Comparison of ENCODE assay signal across 16 cellular contexts in genomic region chrX:9656277-9656676, GRCh38.
DNase-seq lines count a peak whose midpoint lies in the region; ATAC-seq and TF ChIP-seq lines count a peak whose summit lies in the region.
"Had no signal": no experiment of that assay in that cellular context is flagged by ENCODE, and none has a peak within 500 bp of the region (broad histone marks: within the 10 kb centered on the region; RNA-seq: fewer than 3 reads in every experiment).

No MANE protein-coding gene starts in this region.

- H3K79me2 ChIP-seq in mesendoderm (ENCODE audit: control insufficient read depth, insufficient read depth, low read length): no peaks in the 10 kb centered on the region

- H3K18ac ChIP-seq in mesenchymal stem cell (ENCODE audit: low read depth in 1 of 2, low read length in 2 of 2) (no peak overlapping the region), mesendoderm (ENCODE audit: low read length) (no peak overlapping the region)

- H3K4me1 ChIP-seq in mesenchymal stem cell (ENCODE audit: control insufficient read depth, insufficient read depth, low read depth, low read length) (peaks cover 15% of the 10 kb centered on the region), mesendoderm (ENCODE audit: control insufficient read depth, low read depth, low read length) (no peaks in the 10 kb centered on the region), vagina (no peaks in the 10 kb centered on the region)
- no peaks in the 10 kb centered on the region for H3K4me1 ChIP-seq in CD4-positive, alpha-beta memory T cell (ENCODE audit: insufficient read depth, low read length)
- H3K4me1 ChIP-seq: right lobe of liver had no signal

- H3K9me3 ChIP-seq in mesenchymal stem cell (ENCODE audit: control insufficient read depth, low read length) (no peaks in the 10 kb centered on the region), vagina (no peaks in the 10 kb centered on the region)
- no peaks in the 10 kb centered on the region for H3K9me3 ChIP-seq in CD4-positive, alpha-beta memory T cell (ENCODE audit: control insufficient read depth in 1 of 2, low read length in 2 of 2)
- H3K9me3 ChIP-seq: right lobe of liver had no signal

- H3K79me1 ChIP-seq in mesenchymal stem cell (replicated peaks; ENCODE audit: low read length, poor library complexity, severe bottlenecking) (peaks cover 5% of the 10 kb centered on the region), mesendoderm (ENCODE audit: low read length) (no peaks in the 10 kb centered on the region)

- H3K27ac ChIP-seq in caudate nucleus (ENCODE audit: low read depth, low read length) (peak overlapping the region; percentile 33), mesenchymal stem cell (ENCODE audit: low read length, poor library complexity, severe bottlenecking) (no peak overlapping the region), mesendoderm (ENCODE audit: low read depth, low read length) (no peak overlapping the region), vagina (no peak overlapping the region)
- no peak overlapping the region for H3K27ac ChIP-seq in CD4-positive, alpha-beta memory T cell (ENCODE audit: low read depth, low read length)
- H3K27ac ChIP-seq: BLaER1, KMS-11, right lobe of liver, SK-N-MC had no signal

- H4K8ac ChIP-seq in mesenchymal stem cell (ENCODE audit: low read length) (no peak overlapping the region), mesendoderm (ENCODE audit: low read depth, low read length) (no peak overlapping the region)

- H2BK5ac ChIP-seq in mesenchymal stem cell (ENCODE audit: low read depth, low read length, poor library complexity, severe bottlenecking): no peak overlapping the region
- H2BK5ac ChIP-seq in mesendoderm (ENCODE audit: low read length): no peak overlapping the region

- H3K9me3 Mint-ChIP-seq in CD4-positive, alpha-beta memory T cell: peaks cover 0 to 2% (median 0%) of the 10 kb centered on the region in 8 donors
- H3K9me3 Mint-ChIP-seq: nephron had no signal

- H2AFZ ChIP-seq in mesenchymal stem cell (ENCODE audit: low read depth, low read length): no peak overlapping the region

- H3K27me3 ChIP-seq in mesenchymal stem cell (ENCODE audit: control insufficient read depth in 1 of 2, insufficient read depth in 1 of 2, low read length in 2 of 2) (no peaks in the 10 kb centered on the region), mesendoderm (ENCODE audit: insufficient read depth, low read length, poor library complexity) (no peaks in the 10 kb centered on the region), vagina (no peaks in the 10 kb centered on the region)
- H3K27me3 ChIP-seq in CD4-positive, alpha-beta memory T cell (ENCODE audit: insufficient read depth, low read length): no peaks in the 10 kb centered on the region
- H3K27me3 ChIP-seq: BLaER1, right lobe of liver had no signal

- no peak overlapping the region for H3K4ac ChIP-seq in mesenchymal stem cell (ENCODE audit: low read depth in 1 of 2, low read length in 2 of 2)
- H3K4ac ChIP-seq in mesendoderm (ENCODE audit: low read depth, low read length): no peak overlapping the region

- H4K5ac ChIP-seq in mesendoderm (ENCODE audit: low read length): no peak overlapping the region

- H3K56ac ChIP-seq in mesendoderm (ENCODE audit: low read length): no peak overlapping the region

- POLR2A ChIA-PET in CD4-positive, alpha-beta memory T cell (lab: Charles Lee; ENCODE audit: partially characterized antibody): no interaction called here

- CTCF ChIA-PET in CD4-positive, alpha-beta memory T cell (lab: Charles Lee; ENCODE audit: partially characterized antibody): no interaction called here

- ATAC-seq in HG03439 (IDR thresholded peaks at IDR 0.05; ENCODE audit: unreplicated experiment): peak; percentile 54

- no peak overlapping the region for H3K27ac Mint-ChIP-seq in CD4-positive, alpha-beta memory T cell

- TF ChIP-seq CTCF in GM12865 (IDR thresholded peaks at IDR 0.05; ENCODE audit: insufficient read depth, low read depth, low read length, missing control alignments): no peak
- TF ChIP-seq CTCF in vagina (IDR thresholded peaks at IDR 0.05): no peak

- H3K36me3 ChIP-seq in mesenchymal stem cell (ENCODE audit: control insufficient read depth in 1 of 2, insufficient read depth in 2 of 2, low read depth in 1 of 2, low read length in 2 of 2) (peaks cover 15 to 33% of the 10 kb centered on the region in 2 experiments), mesendoderm (ENCODE audit: control insufficient read depth, insufficient read depth, low read length) (no peaks in the 10 kb centered on the region), vagina (no peaks in the 10 kb centered on the region)
- H3K36me3 ChIP-seq in CD4-positive, alpha-beta memory T cell (ENCODE audit: insufficient read depth, low read length): no peaks in the 10 kb centered on the region
- H3K36me3 ChIP-seq: right lobe of liver had no signal

- H2AK5ac ChIP-seq in mesenchymal stem cell (ENCODE audit: low read length, severe bottlenecking): no peak overlapping the region
- no peak overlapping the region for H2AK5ac ChIP-seq in mesendoderm (ENCODE audit: low read length)

- 25% methylated on average over 2 of the region's 6 CpGs for WGBS in mesenchymal stem cell
- no CpG with 5 or more reads among the region's 6 CpGs for WGBS in mesendoderm (ENCODE audit: extremely low coverage, insufficient coverage, low lambda C conversion rate)

- peaks cover 25 to 30% of the 10 kb centered on the region in 2 donors for H3K36me3 Mint-ChIP-seq in CD4-positive, alpha-beta memory T cell

- no peak overlapping the region for H3K14ac ChIP-seq in mesenchymal stem cell (ENCODE audit: low read length in 2 of 2)

- H2BK15ac ChIP-seq in mesenchymal stem cell (ENCODE audit: low read depth, poor library complexity, severe bottlenecking) (no peak overlapping the region), mesendoderm (replicated peaks; ENCODE audit: low read depth) (no peak overlapping the region)

- H2BK12ac ChIP-seq in mesenchymal stem cell (ENCODE audit: low read length in 2 of 2): no peak overlapping the region

- no peak overlapping the region for H3K4me3 Mint-ChIP-seq in CD4-positive, alpha-beta memory T cell
- H3K4me3 Mint-ChIP-seq: nephron had no signal

- H3K9ac ChIP-seq in mesenchymal stem cell (ENCODE audit: low read length): no peak overlapping the region
- H3K9ac ChIP-seq in mesendoderm (ENCODE audit: low read length): no peak overlapping the region
- H3K9ac ChIP-seq: BLaER1, KMS-11 had no signal

- H3K4me3 ChIP-seq in GM12865 (ENCODE audit: low read depth, low read length) (no peak overlapping the region), mesenchymal stem cell (ENCODE audit: insufficient read depth in 1 of 2, low read depth in 1 of 2, low read length in 2 of 2) (no peak overlapping the region), mesendoderm (ENCODE audit: low read length) (no peak overlapping the region), vagina (no peak overlapping the region)
- H3K4me3 ChIP-seq in CD4-positive, alpha-beta memory T cell (ENCODE audit: low read length in 2 of 2): no peak overlapping the region
- H3K4me3 ChIP-seq: BLaER1, right lobe of liver, SK-N-MC had no signal

- H4K91ac ChIP-seq in mesenchymal stem cell (ENCODE audit: low read length): no peak overlapping the region

- DNase-seq in GM12865 (ENCODE audit: low read depth): peak; percentile 41
- DNase-seq in caudate nucleus (lab: John Stamatoyannopoulos, UW): peak in 3 of 61 donors; percentile 0 to 28 (median 11)
- DNase-seq in mesenchymal stem cell: peak; percentile 80
- DNase-seq in CD4-positive, alpha-beta memory T cell: no peak
- DNase-seq in mesendoderm: no peak
- DNase-seq in vagina (ENCODE audit: extremely low spot score in 2 of 2): no peak
- no peak for DNase-seq in effector CD4-positive, alpha-beta T cell
- DNase-seq: activated gamma-delta T cell treated with Interleukin-2 at 50 U/mL for 16 hours; NCI-H1694; right lobe of liver; stimulated activated naive CD4-positive, alpha-beta T cell treated with Interleukin-2 at 50 U/mL for 16 hours had no signal

- intact Hi-C loops in CD4-positive, alpha-beta memory T cell (cut with micrococcal nuclease): no loop called here
- intact Hi-C loops in vagina (cut with DNase I): no loop called here

- H2BK120ac ChIP-seq in mesenchymal stem cell (ENCODE audit: low read depth, low read length) (no peak overlapping the region), mesendoderm (ENCODE audit: low read depth, low read length) (no peak overlapping the region)

- H3K27me3 Mint-ChIP-seq in CD4-positive, alpha-beta memory T cell: no peaks in the 10 kb centered on the region

- no peak for TF ChIP-seq POLR2A in vagina (IDR thresholded peaks at IDR 0.05)

- H3K4me1 Mint-ChIP-seq in CD4-positive, alpha-beta memory T cell: peaks cover 0 to 2% (median 0%) of the 10 kb centered on the region in 4 donors

- H3K4me2 ChIP-seq in mesenchymal stem cell (ENCODE audit: low read length, poor library complexity, severe bottlenecking) (no peak overlapping the region), mesendoderm (ENCODE audit: low read length) (no peak overlapping the region)
- H3K4me2 ChIP-seq: BLaER1, KMS-11 had no signal

- H3K23ac ChIP-seq in mesenchymal stem cell (ENCODE audit: low read length in 2 of 2): no peak overlapping the region
- no peak overlapping the region for H3K23ac ChIP-seq in mesendoderm (ENCODE audit: low read length)

Comparison
In these comparisons a context has a peak if more than half of its experiments do, and no peak if none do; other contexts are left out.
1. DNase-seq: peak in GM12865 (single experiment) and mesenchymal stem cell (single experiment); none in CD4-positive, alpha-beta memory T cell (0 of 5), mesendoderm (single experiment), vagina (0 of 2) and effector CD4-positive, alpha-beta T cell (single experiment).